ENCODE assay signal across 11 cellular contexts in genomic region chr17:58504826-58505351, GRCh38. TPM values are rescaled to one million over a fixed set of nuclear protein-coding genes. Genes with fewer than 3 reads are reported as not detected.
DNase-seq lines count a peak whose midpoint lies in the region; ATAC-seq and TF ChIP-seq lines count a peak whose summit lies in the region.
"Had no signal": no experiment of that assay in that cellular context is flagged by ENCODE, and none has a peak within 500 bp of the region (broad histone marks: within the 10 kb centered on the region; RNA-seq: fewer than 3 reads in every experiment).

No MANE protein-coding gene starts in this region.

- TF ChIP-seq POLR2A in heart left ventricle (IDR thresholded peaks at IDR 0.05) (no peak), transverse colon (IDR thresholded peaks at IDR 0.05) (no peak), vagina (IDR thresholded peaks at IDR 0.05) (no peak)

- peaks cover 35% of the 10 kb centered on the region for H3K79me2 ChIP-seq in OCI-LY3 (ENCODE audit: low read length)

- TF ChIP-seq EP300 in transverse colon (IDR thresholded peaks at IDR 0.05; ENCODE audit: low read depth), result no peak

- no peaks in the 10 kb centered on the region for H4K20me1 ChIP-seq in OCI-LY3 (ENCODE audit: insufficient read depth, low read length)

- no peak for DNase-seq in heart left ventricle
- DNase-seq in Right ventricle myocardium inferior (ENCODE audit: missing footprints), result no peak
- DNase-seq in transverse colon, result peak; percentile 27
- DNase-seq in activated CD4-positive, alpha-beta T cell treated with anti-CD3 and anti-CD28 coated beads for 4 hours, result no peak
- DNase-seq in vagina (ENCODE audit: extremely low spot score in 2 of 2), result no peak
- DNase-seq in NCI-H82 (lab: John Stamatoyannopoulos, UW), result no peak
- DNase-seq: cerebellar nuclear complex had no signal

- H3K9me3 ChIP-seq in heart left ventricle, result no peaks in the 10 kb centered on the region
- H3K9me3 ChIP-seq in OCI-LY3 (ENCODE audit: insufficient read depth, low read length), result no peaks in the 10 kb centered on the region
- no peaks in the 10 kb centered on the region for H3K9me3 ChIP-seq in transverse colon
- no peaks in the 10 kb centered on the region for H3K9me3 ChIP-seq in vagina

- H3K4me1 ChIP-seq in heart left ventricle (peaks cover 0 to 28% (median 7%) of the 10 kb centered on the region in 12 donors), OCI-LY3 (ENCODE audit: low read length) (peaks cover 30% of the 10 kb centered on the region), transverse colon (no peaks in the 10 kb centered on the region), vagina (no peaks in the 10 kb centered on the region)

- H3K27me3 ChIP-seq in heart left ventricle (no peaks in the 10 kb centered on the region), OCI-LY3 (ENCODE audit: low read depth, low read length) (no peaks in the 10 kb centered on the region), transverse colon (no peaks in the 10 kb centered on the region), vagina (no peaks in the 10 kb centered on the region)

- H3K27ac ChIP-seq in heart left ventricle (peak overlapping the region in 2 of 12 donors; percentile 11 to 16), OCI-LY3 (ENCODE audit: low read length) (peak overlapping the region; percentile 93), transverse colon (peak overlapping the region in 2 of 4 donors; percentile 49 to 50), vagina (no peak overlapping the region)
- H3K27ac ChIP-seq: VCaP had no signal

- ATAC-seq in heart left ventricle (peak; percentile 3 to 52 (median 35)), Right ventricle myocardium inferior (no peak), HG02970 (IDR thresholded peaks at IDR 0.05; ENCODE audit: low FRiP score, unreplicated experiment) (peak; percentile 70)

- in situ Hi-C loops in transverse colon (cut with MboI; ENCODE audit: low pct_ligation_motif_present in 1 of 4, low pct_unique_long_range_greater_than_20kb in 1 of 4, low sequenced_read_pairs in 3 of 4), result no loop called here

- H3K36me3 ChIP-seq in heart left ventricle, result peaks cover 5 to 100% (median 99%) of the 10 kb centered on the region in 9 donors
- peaks cover 72% of the 10 kb centered on the region for H3K36me3 ChIP-seq in OCI-LY3 (replicated peaks; ENCODE audit: low read depth, low read length)
- peaks cover 0 to 91% (median 45%) of the 10 kb centered on the region in 4 donors for H3K36me3 ChIP-seq in transverse colon
- peaks cover 3 to 92% of the 10 kb centered on the region in 2 donors for H3K36me3 ChIP-seq in vagina

- no peak overlapping the region for H2AFZ ChIP-seq in OCI-LY3 (ENCODE audit: low read depth, low read length)

- WGBS in heart left ventricle, 4 donors, result 74 to 87% (median 80%) methylated on average over 11 of the region's 11 CpGs
- 80 to 82% methylated on average over 2 to 11 of the region's 11 CpGs for WGBS in transverse colon (ENCODE audit: low coverage in 1 of 2), 2 donors

- H3K4me3 ChIP-seq in heart left ventricle (no peak overlapping the region), OCI-LY3 (ENCODE audit: low read length) (peak overlapping the region; percentile 46), transverse colon (no peak overlapping the region), vagina (no peak overlapping the region)

- TF ChIP-seq CTCF in heart left ventricle (IDR thresholded peaks at IDR 0.05) (no peak), OCI-LY3 (IDR thresholded peaks at IDR 0.05; ENCODE audit: low read depth, low read length) (no peak), transverse colon (IDR thresholded peaks at IDR 0.05) (no peak), vagina (IDR thresholded peaks at IDR 0.05) (no peak)

- H3K4me2 ChIP-seq in OCI-LY3 (ENCODE audit: low read length), result peak overlapping the region; percentile 70

- intact Hi-C loops in heart left ventricle (cut with DNase I), result no loop called here
- intact Hi-C loops in Right ventricle myocardium inferior (cut with DNase I), result no loop called here
- intact Hi-C loops in transverse colon (cut with DNase I; ENCODE audit: low total_unique reads), result no loop called here
- intact Hi-C loops in vagina (cut with DNase I), result no loop called here

- H3K9ac ChIP-seq in OCI-LY3 (ENCODE audit: low read length), result peak overlapping the region; percentile 56

RNA-seq across cellular contexts. Expression of gene MTMR4, which starts 9.5 kb away (rescaled TPM):
- total RNA-seq in heart left ventricle, result 10 to 100 TPM; 10.9 to 24.9 (median 19.8) TPM
- polyA plus RNA-seq in heart left ventricle, result 10 to 100 TPM in 1 of 2 donors, 1 to 10 TPM in 1; 9.1 to 22.5 TPM
- 14.3 TPM for total RNA-seq in Right ventricle myocardium inferior
- total RNA-seq in transverse colon, result 10 to 100 TPM; 43.2 to 79.6 (median 53.1) TPM
- total RNA-seq in vagina, result 15.7 TPM

RNA-seq across cellular contexts. Expression of gene HSF5, which starts 16.7 kb away (rescaled TPM):
- total RNA-seq in heart left ventricle (under 1 TPM in 2 of 9 donors, not detected in 7; 0.06 to 0.19 TPM), Right ventricle myocardium inferior (not detected), transverse colon (under 1 TPM in 1 of 4 donors, not detected in 3; 0.16 TPM), vagina (0.25 TPM)
- not detected for polyA plus RNA-seq in heart left ventricle
- total RNA-seq: HT1080 had no signal
